In the genomic region with DNA sequence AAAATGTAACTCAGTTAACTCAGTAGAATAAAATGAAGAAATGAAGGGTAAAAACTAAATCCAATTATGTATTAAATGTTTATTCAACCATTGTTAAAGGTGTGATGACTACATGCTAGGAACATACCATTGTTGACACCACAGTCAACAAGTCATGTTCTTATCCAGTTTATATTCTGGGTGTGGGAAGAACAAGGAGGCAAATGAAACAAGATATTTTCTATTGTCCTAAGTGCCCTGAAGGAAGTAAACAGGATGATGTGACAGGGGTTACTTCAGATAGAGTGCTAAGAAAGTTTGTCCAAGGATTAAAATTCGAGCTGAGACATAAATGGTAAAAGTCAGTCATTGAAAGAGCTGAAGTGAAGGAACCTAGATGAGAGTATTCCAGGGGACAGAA, we compare ENCODE assay signal across 28 cellular contexts. TPM values are rescaled to one million over a fixed set of nuclear protein-coding genes. Genes with fewer than 3 reads are reported as not detected.
"Had no signal": no experiment of that assay in that cellular context is flagged by ENCODE, and none has a peak within 500 bp of the region (broad histone marks: within the 10 kb centered on the region; RNA-seq: fewer than 3 reads in every experiment).

No MANE protein-coding gene starts in this region.

- H3K27me3 Mint-ChIP-seq: activated naive CD8-positive, alpha-beta T cell treated with anti-CD3 and anti-CD28 coated beads for 36 hours; activated T-cell treated with anti-CD3 and anti-CD28 coated beads, Interleukin-2, amount 50 U/mL, for 24 hours; brain; effector memory CD8-positive, alpha-beta T cell; naive thymus-derived CD4-positive, alpha-beta T cell; stimulated activated naive CD8-positive, alpha-beta T cell treated with anti-CD3 and anti-CD28 coated beads, Interleukin-15, Interleukin-2, amounts not matched to agents 100 ng/mL and 50 ng/mL, for 24 hours had no signal

- H3K4me1 Mint-ChIP-seq: stimulated activated effector memory CD8-positive, alpha-beta T cell treated with anti-CD3 and anti-CD28 coated beads, Interleukin-12 subunit alpha, Interleukin-12 subunit beta, amount 100 ng/mL, for 72 hours had no signal

- DNase-seq: activated CD4-positive, alpha-beta T cell treated with anti-CD3 and anti-CD28 coated beads for 4 hours; activated CD4-positive, alpha-beta T cell treated with anti-CD3 and anti-CD28 coated beads, Interleukin-2, amount 50 U/mL, for 4 hours; activated CD8-positive, alpha-beta memory T cell treated with anti-CD3 and anti-CD28 coated beads, Interleukin-2, amount 50 U/mL, for 48 hours; activated naive CD8-positive, alpha-beta T cell treated with anti-CD3 and anti-CD28 coated beads for 36 hours; activated T-cell treated with anti-CD3 and anti-CD28 coated beads, Interleukin-2, amount 50 U/mL, for 24 hours; effector memory CD8-positive, alpha-beta T cell; kidney glomerular epithelial cell; left ventricle myocardium superior; mammary epithelial cell; midbrain; naive thymus-derived CD4-positive, alpha-beta T cell; nucleus accumbens; pancreas; retina; sigmoid colon; small intestine; stimulated activated CD4-positive, alpha-beta T cell treated with anti-CD3 and anti-CD28 coated beads, Interleukin-4, amount 100 ng/mL, for 24 hours; T-helper 9 cell; trophoblast cell had no signal

- H3K4me3 Mint-ChIP-seq: activated naive CD8-positive, alpha-beta T cell treated with anti-CD3 and anti-CD28 coated beads for 36 hours; activated T-cell treated with anti-CD3 and anti-CD28 coated beads, Interleukin-2, amount 50 U/mL, for 24 hours; brain; effector memory CD8-positive, alpha-beta T cell; naive thymus-derived CD4-positive, alpha-beta T cell; stimulated activated effector memory CD8-positive, alpha-beta T cell treated with anti-CD3 and anti-CD28 coated beads, Interleukin-12 subunit alpha, Interleukin-12 subunit beta, amount 100 ng/mL, for 72 hours; stimulated activated naive CD8-positive, alpha-beta T cell treated with anti-CD3 and anti-CD28 coated beads, Interleukin-15, Interleukin-2, amounts not matched to agents 100 ng/mL and 50 ng/mL, for 24 hours; T-helper 1 cell treated with Interleukin-12 subunit alpha and Interleukin-12 subunit beta and Interleukin-4 antibody, amounts not matched to agents 30 μg/mL and 1 μg/mL, for 36 hours had no signal

- H3K4me3 ChIP-seq: ascending aorta, coronary artery, pancreas, prostate gland, sigmoid colon, thoracic aorta had no signal

- H3K27ac Mint-ChIP-seq: activated naive CD8-positive, alpha-beta T cell treated with anti-CD3 and anti-CD28 coated beads for 36 hours; activated T-cell treated with anti-CD3 and anti-CD28 coated beads, Interleukin-2, amount 50 U/mL, for 24 hours; activated T-helper 2 cell treated with anti-CD3 and anti-CD28 coated beads, Interferon-gamma antibody, Interleukin-2, Interleukin-4, amounts not matched to agents 10 μg/mL and 5 μg/mL and 100 μg/mL, durations not matched to agents 14 hours and 24 hours and 36 hours; brain; naive thymus-derived CD4-positive, alpha-beta T cell; stimulated activated effector memory CD8-positive, alpha-beta T cell treated with anti-CD3 and anti-CD28 coated beads, Interleukin-12 subunit alpha, Interleukin-12 subunit beta, amount 100 ng/mL, for 72 hours; stimulated activated naive CD8-positive, alpha-beta T cell treated with anti-CD3 and anti-CD28 coated beads, Interleukin-15, Interleukin-2, amounts not matched to agents 100 ng/mL and 50 ng/mL, for 24 hours; T-helper 1 cell treated with Interleukin-12 subunit alpha and Interleukin-12 subunit beta and Interleukin-4 antibody, amounts not matched to agents 30 μg/mL and 1 μg/mL, for 36 hours had no signal

- ATAC-seq: effector memory CD8-positive, alpha-beta T cell; left ventricle myocardium superior; naive thymus-derived CD4-positive, alpha-beta T cell; pancreas; stimulated activated effector memory CD8-positive, alpha-beta T cell treated with anti-CD3 and anti-CD28 coated beads, Interleukin-12 subunit alpha, Interleukin-12 subunit beta, amount 100 ng/mL, for 72 hours had no signal

- H3K9me3 Mint-ChIP-seq: activated naive CD8-positive, alpha-beta T cell treated with anti-CD3 and anti-CD28 coated beads for 36 hours; activated T-cell treated with anti-CD3 and anti-CD28 coated beads, Interleukin-2, amount 50 U/mL, for 24 hours; activated T-helper 2 cell treated with anti-CD3 and anti-CD28 coated beads, Interferon-gamma antibody, Interleukin-2, Interleukin-4, amounts not matched to agents 10 μg/mL and 5 μg/mL and 100 μg/mL, durations not matched to agents 14 hours and 24 hours and 36 hours; brain; effector memory CD8-positive, alpha-beta T cell; naive thymus-derived CD4-positive, alpha-beta T cell; stimulated activated effector memory CD8-positive, alpha-beta T cell treated with anti-CD3 and anti-CD28 coated beads, Interleukin-12 subunit alpha, Interleukin-12 subunit beta, amount 100 ng/mL, for 72 hours; stimulated activated naive CD8-positive, alpha-beta T cell treated with anti-CD3 and anti-CD28 coated beads, Interleukin-15, Interleukin-2, amounts not matched to agents 100 ng/mL and 50 ng/mL, for 24 hours; T-helper 1 cell treated with Interleukin-12 subunit alpha and Interleukin-12 subunit beta and Interleukin-4 antibody, amounts not matched to agents 30 μg/mL and 1 μg/mL, for 36 hours had no signal

RNA-seq across cellular contexts. Expression of a gene that starts 32.0 kb away (rescaled TPM):
- total RNA-seq: activated naive CD8-positive, alpha-beta T cell treated with anti-CD3 and anti-CD28 coated beads for 36 hours; activated T-helper 2 cell treated with anti-CD3 and anti-CD28 coated beads, Interferon-gamma antibody, Interleukin-2, Interleukin-4, amounts not matched to agents 10 μg/mL and 5 μg/mL and 100 μg/mL, durations not matched to agents 14 hours and 24 hours and 36 hours had no signal
